ENCODE assay signal across 8 cellular contexts in genomic region chrX:155026727-155027508, GRCh38. TPM values are rescaled to one million over a fixed set of nuclear protein-coding genes. Genes with fewer than 3 reads are reported as not detected.
DNase-seq lines count a peak whose midpoint lies in the region; ATAC-seq and TF ChIP-seq lines count a peak whose summit lies in the region.

A gene with protein sequence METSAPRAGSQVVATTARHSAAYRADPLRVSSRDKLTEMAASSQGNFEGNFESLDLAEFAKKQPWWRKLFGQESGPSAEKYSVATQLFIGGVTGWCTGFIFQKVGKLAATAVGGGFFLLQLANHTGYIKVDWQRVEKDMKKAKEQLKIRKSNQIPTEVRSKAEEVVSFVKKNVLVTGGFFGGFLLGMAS (plus strand): TSS chrX:155026844. CDS start chrX:155026939, 95 bp downstream.

- peak within 1 kb of the TSS; percentile 78 for H3K27ac ChIP-seq in temporal lobe (ENCODE audit: low read depth, low read length)

- ATAC-seq in HG02623 (IDR thresholded peaks at IDR 0.05; ENCODE audit: unreplicated experiment) (peak; percentile 90), SK-N-SH treated with all-trans-retinoic acid at 6 μM for 48 hours (peak; percentile 93), omental fat pad (ENCODE audit: low FRiP score) (peak; percentile 86)

- H3K4me3 Mint-ChIP-seq in activated naive CD4-positive, alpha-beta T cell treated with anti-CD3 and anti-CD28 coated beads, Interleukin-2, amount 50 U/mL, for 24 hours: peak within 1 kb of the TSS; percentile 93

- no peaks in the 10 kb centered on the region for H3K27me3 Mint-ChIP-seq in activated naive CD4-positive, alpha-beta T cell treated with anti-CD3 and anti-CD28 coated beads, Interleukin-2, amount 50 U/mL, for 24 hours

- H3K9me3 Mint-ChIP-seq in activated naive CD4-positive, alpha-beta T cell treated with anti-CD3 and anti-CD28 coated beads, Interleukin-2, amount 50 U/mL, for 24 hours: no peaks in the 10 kb centered on the region

- peaks cover 1% of the 10 kb centered on the region for H3K36me3 Mint-ChIP-seq in activated naive CD4-positive, alpha-beta T cell treated with anti-CD3 and anti-CD28 coated beads, Interleukin-2, amount 50 U/mL, for 24 hours

- TF ChIP-seq CTCF in GM10266 (IDR thresholded peaks at IDR 0.05; ENCODE audit: control insufficient read depth, insufficient read depth, low read depth, missing control alignments): no peak
- no peak for TF ChIP-seq CTCF in omental fat pad (IDR thresholded peaks at IDR 0.05)

- DNase-seq in GM10266 (ENCODE audit: extremely low spot score): peak; percentile 83
- peak; percentile 95 for DNase-seq in NCI-H1092 treated with DMSO at 0.1 percent for 48 hours (lab: John Stamatoyannopoulos, UW)
- peak; percentile 89 for DNase-seq in globus pallidus (ENCODE audit: low spot score)
- DNase-seq in omental fat pad (ENCODE audit: low spot score): peak; percentile 43

- peaks cover 32% of the 10 kb centered on the region for H3K4me1 Mint-ChIP-seq in activated naive CD4-positive, alpha-beta T cell treated with anti-CD3 and anti-CD28 coated beads, Interleukin-2, amount 50 U/mL, for 24 hours

- H3K27ac Mint-ChIP-seq in activated naive CD4-positive, alpha-beta T cell treated with anti-CD3 and anti-CD28 coated beads, Interleukin-2, amount 50 U/mL, for 24 hours: peak within 1 kb of the TSS; percentile 93

TF ChIP-seq in SK-N-SH treated with all-trans-retinoic acid at 6 μM for 48 hours, 23 proteins besides CTCF, POLR2A, EP300 and RAD21:
- no peak for TF ChIP-seq ZNF8 (CRISPR knock-in tag; IDR thresholded peaks at IDR 0.05)
- TF ChIP-seq TSHZ2 (CRISPR knock-in tag; IDR thresholded peaks at IDR 0.05): 0 out of 2 replicates have a peak, but pooled peaks have one; percentile 32
- TF ChIP-seq TOX (CRISPR knock-in tag; IDR thresholded peaks at IDR 0.05; ENCODE audit: borderline replicate concordance): no peak

RNA-seq across cellular contexts. Expression of the gene that starts here (rescaled TPM):
- total RNA-seq in omental fat pad: 100 to 1,000 TPM in 2 of 4 donors, 10 to 100 TPM in 2; 65.8 to 110 (median 83.7) TPM
- 12.3 TPM for total RNA-seq in temporal lobe

Comparison
In these comparisons a context has a peak if more than half of its experiments do, and no peak if none do; other contexts are left out.
1. Peak in every context shown above with its lines: DNase-seq, ATAC-seq and H3K27ac ChIP-seq.
2. DNase-seq: peak in every context shown above with its lines; median percentile 95 in NCI-H1092 treated with DMSO at 0.1 percent for 48 hours; 89 in globus pallidus; 83 in GM10266; 43 in omental fat pad.